Comparison of ENCODE assay signal across 17 cellular contexts in the genomic region with DNA sequence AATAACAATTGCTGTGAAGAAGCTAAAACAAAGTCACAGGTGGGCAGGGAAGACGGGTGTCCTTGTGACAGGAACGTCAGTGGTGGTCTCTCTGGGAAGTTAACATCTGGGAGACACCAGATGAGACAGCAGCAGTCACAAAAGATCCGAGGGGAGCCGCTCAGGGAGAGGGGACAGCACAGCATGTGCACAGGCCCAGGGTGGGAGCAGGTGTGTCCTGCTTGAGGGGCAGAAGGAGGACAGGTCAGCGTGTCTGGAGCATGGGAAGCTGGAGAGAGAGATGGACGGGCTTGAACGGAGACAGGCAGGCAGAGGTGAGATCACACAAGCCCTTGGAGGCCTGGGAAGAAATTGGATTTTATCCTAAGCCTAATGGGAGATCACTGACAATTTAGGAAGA.
DNase-seq lines count a peak whose midpoint lies in the region; ATAC-seq, FAIRE-seq and TF ChIP-seq lines count a peak whose summit lies in the region.
"Had no signal": no experiment of that assay in that cellular context is flagged by ENCODE, and none has a peak within 500 bp of the region (broad histone marks: within the 10 kb centered on the region; RNA-seq: fewer than 3 reads in every experiment).

No MANE protein-coding gene starts in this region.

- 86% methylated on average over 7 of the region's 7 CpGs; no CpG with 5 or more reads in 1 of the 2 experiments for WGBS in H1 (ENCODE audit: extremely low coverage in 1 of 2, insufficient coverage in 1 of 2, insufficient read length in 1 of 2, insufficient replicate concordance in 2 of 2, low coverage in 1 of 2, low lambda C conversion rate in 2 of 2, missing lambda C conversion rate in 1 of 2), 2 experiments
- WGBS in neuronal stem cell (ENCODE audit: extremely low coverage in 2 of 2, insufficient read length in 2 of 2, insufficient replicate concordance in 1 of 2), 2 donors, result no CpG with 5 or more reads among the region's 7 CpGs

- H2AK5ac ChIP-seq in H1 (ENCODE audit: low read depth, low read length), result no peak overlapping the region
- no peak overlapping the region for H2AK5ac ChIP-seq in neuronal stem cell (ENCODE audit: low read depth, low read length)

- no peak overlapping the region for H3K4me2 ChIP-seq in GM23338
- H3K4me2 ChIP-seq in H1 (ENCODE audit: insufficient read depth in 1 of 2, low read depth in 2 of 2, low read length in 2 of 2), result no peak overlapping the region
- no peak overlapping the region for H3K4me2 ChIP-seq in neuronal stem cell (ENCODE audit: insufficient read depth, low read length, poor library complexity, severe bottlenecking)

- no peak overlapping the region for H4K91ac ChIP-seq in H1 (replicated peaks; ENCODE audit: insufficient read length, low read length)
- no peak overlapping the region for H4K91ac ChIP-seq in neuronal stem cell (ENCODE audit: low read depth, low read length, poor library complexity)

- H3K27ac ChIP-seq in GM23338 (ENCODE audit: low read depth), result no peak overlapping the region
- no peak overlapping the region for H3K27ac ChIP-seq in H1 (ENCODE audit: low read depth, low read length)
- no peak overlapping the region for H3K27ac ChIP-seq in neuronal stem cell (replicated peaks; ENCODE audit: low read length)

- H3K9me3 Mint-ChIP-seq in GM23338, result no peaks in the 10 kb centered on the region
- H3K9me3 Mint-ChIP-seq: CD4-positive, alpha-beta T cell had no signal

- H3K79me1 ChIP-seq in H1 (ENCODE audit: low read depth, low read length) (no peaks in the 10 kb centered on the region), neuronal stem cell (ENCODE audit: low read depth, low read length) (no peaks in the 10 kb centered on the region)

- no peaks in the 10 kb centered on the region for H4K20me1 ChIP-seq in GM23338 (replicated peaks; ENCODE audit: insufficient read depth)
- H4K20me1 ChIP-seq in H1 (replicated peaks in 1 of 2; ENCODE audit: control insufficient read depth in 1 of 2, insufficient read depth in 2 of 2, low read length in 2 of 2), result no peaks in the 10 kb centered on the region

- H3K79me2 ChIP-seq in GM23338 (replicated peaks; ENCODE audit: insufficient read depth) (no peaks in the 10 kb centered on the region), H1 (ENCODE audit: control insufficient read depth in 1 of 2, insufficient read depth in 2 of 2, low read length in 2 of 2) (no peaks in the 10 kb centered on the region)

- H2BK120ac ChIP-seq in H1 (replicated peaks; ENCODE audit: low read depth, low read length) (no peak overlapping the region), neuronal stem cell (ENCODE audit: low read depth, low read length) (peak overlapping the region; percentile 11)

- H3K23me2 ChIP-seq in H1 (ENCODE audit: low read depth, low read length), result no peaks in the 10 kb centered on the region

- no peak for TF ChIP-seq EP300 in H1 (IDR thresholded peaks at IDR 0.05; ENCODE audit: borderline replicate concordance in 1 of 2, low read depth in 2 of 2, low read length in 2 of 2)

- H2BK5ac ChIP-seq in H1 (ENCODE audit: low read depth, low read length), result no peak overlapping the region
- H2BK5ac ChIP-seq in neuronal stem cell (ENCODE audit: low read length), result no peak overlapping the region

- no peak overlapping the region for H4K5ac ChIP-seq in H1 (ENCODE audit: insufficient read length, low read depth, low read length)

- H3K9me3 ChIP-seq in H1 (ENCODE audit: insufficient read depth in 2 of 2, low read depth in 1 of 2, low read length in 1 of 2), result no peaks in the 10 kb centered on the region
- H3K9me3 ChIP-seq in neuronal stem cell (replicated peaks in 1 of 2; ENCODE audit: control insufficient read depth in 2 of 2, insufficient read depth in 1 of 2, low read depth in 1 of 2, low read length in 2 of 2), result no peaks in the 10 kb centered on the region

- POLR2A ChIA-PET in HEK293T (lab: Yijun Ruan, JAX) (no interaction called here), H1 (lab: Charles Lee; ENCODE audit: partially characterized antibody) (no interaction called here)

- H2BK12ac ChIP-seq in H1 (ENCODE audit: low read depth, low read length), result no peak overlapping the region
- H2BK12ac ChIP-seq in neuronal stem cell (ENCODE audit: low read length), result peak overlapping the region; percentile 52

- peaks cover 5% of the 10 kb centered on the region; the same call in 1 of the 2 replicates for H3K9me2 ChIP-seq in GM23338 (ENCODE audit: insufficient read depth)

- H3K4ac ChIP-seq in H1 (replicated peaks; ENCODE audit: insufficient read length, low read depth, low read length) (no peak overlapping the region), neuronal stem cell (ENCODE audit: low read length) (no peak overlapping the region)

- H2BK15ac ChIP-seq in H1 (ENCODE audit: low read length) (no peak overlapping the region), neuronal stem cell (ENCODE audit: low read length) (no peak overlapping the region)

- no peak overlapping the region for H3K23ac ChIP-seq in H1 (ENCODE audit: insufficient read length)
- H3K23ac ChIP-seq in neuronal stem cell (ENCODE audit: low read depth, low read length, poor library complexity), result peak overlapping the region; percentile 18

- peak overlapping the region; percentile 47; the same call in 1 of the 2 replicates for H3K27ac Mint-ChIP-seq in GM23338
- H3K27ac Mint-ChIP-seq: B cell; CD4-positive, alpha-beta T cell had no signal

- H3K27me3 ChIP-seq in GM23338 (ENCODE audit: insufficient read depth) (no peaks in the 10 kb centered on the region), H1 (replicated peaks in 1 of 4; ENCODE audit: control insufficient read depth in 3 of 4, extremely low read depth in 1 of 4, insufficient read depth in 3 of 4, low read length in 3 of 4) (no peaks in the 10 kb centered on the region), neuronal stem cell (ENCODE audit: control insufficient read depth in 3 of 3, insufficient read depth in 3 of 3, low read depth in 1 of 3, low read length in 3 of 3) (peaks cover 0 to 3% (median 0%) of the 10 kb centered on the region in 3 experiments)

- H4K8ac ChIP-seq in H1 (ENCODE audit: extremely low read depth, insufficient read depth, low read length), result no peak overlapping the region
- no peak overlapping the region for H4K8ac ChIP-seq in neuronal stem cell (ENCODE audit: low read depth, low read length)

- no peak for DNase-seq in GM23338 (ENCODE audit: low spot score)
- DNase-seq in HEK293T (ENCODE audit: extremely low spot score), result no peak
- no peak for DNase-seq in H1 (ENCODE audit: low read depth in 1 of 2, low spot score in 2 of 2)
- DNase-seq in neuronal stem cell (ENCODE audit: low spot score), result no peak
- no peak for DNase-seq in NK-92 (lab: John Stamatoyannopoulos, UW; ENCODE audit: unreplicated experiment)
- DNase-seq in NCI-H146 treated with DMSO at 0.1 percent for 48 hours (lab: John Stamatoyannopoulos, UW; ENCODE audit: unreplicated experiment), result no peak
- DNase-seq in stimulated activated CD4-positive, alpha-beta T cell treated with anti-CD3 and anti-CD28 coated beads, Interleukin-4, amount 100 ng/mL, for 24 hours, result no peak
- DNase-seq: C1 segment of cervical spinal cord; Calu3; CD4-positive, alpha-beta T cell; DMS 273 treated with DMSO at 0.1 percent for 48 hours; IMR-90 had no signal

- H3K4me1 ChIP-seq in GM23338 (ENCODE audit: insufficient read depth), result peaks cover 12% of the 10 kb centered on the region
- H3K4me1 ChIP-seq in H1 (replicated peaks in 1 of 4; ENCODE audit: control insufficient read depth in 3 of 4, insufficient read depth in 4 of 4, low read length in 3 of 4), result peaks cover 0 to 5% (median 2%) of the 10 kb centered on the region in 4 experiments; a peak in 4 of 7 replicates
- peaks cover 0 to 11% of the 10 kb centered on the region in 2 donors for H3K4me1 ChIP-seq in neuronal stem cell (ENCODE audit: control insufficient read depth in 2 of 2, insufficient read depth in 1 of 2, low read depth in 1 of 2, low read length in 2 of 2)

- no peak overlapping the region for H3K4me3 Mint-ChIP-seq in GM23338
- H3K4me3 Mint-ChIP-seq: B cell; CD4-positive, alpha-beta T cell had no signal

- H3K56ac ChIP-seq in H1 (replicated peaks; ENCODE audit: insufficient read length, low read depth, low read length), result no peak overlapping the region

- H3K36me3 Mint-ChIP-seq in GM23338 (ENCODE audit: low read depth), result no peaks in the 10 kb centered on the region

- CTCF ChIA-PET in HEK293T (lab: Yijun Ruan, JAX), result no interaction called here
- CTCF ChIA-PET in H1 (lab: Charles Lee; ENCODE audit: partially characterized antibody), result interaction anchor here (1.0 kb wide), 1 partner anchor 191 kb away, joined by 4 read pairs; no protein-coding TSS in a partner anchor

- H3F3A ChIP-seq in GM23338 (replicated peaks; ENCODE audit: low read depth), result no peaks in the 10 kb centered on the region

- H3K18ac ChIP-seq in H1 (ENCODE audit: extremely low read depth, low read length) (0 out of 2 replicates have a peak overlapping the region, but pooled peaks have one; percentile 41), neuronal stem cell (ENCODE audit: low read length) (peak overlapping the region; percentile 57)

- H3K4me3 ChIP-seq in GM23338 (no peak overlapping the region), H1 (ENCODE audit: extremely low read depth in 1 of 4, insufficient read depth in 2 of 4, low read depth in 3 of 4, low read length in 4 of 4) (no peak overlapping the region), neuronal stem cell (ENCODE audit: low read length in 2 of 2) (no peak overlapping the region)
- H3K4me3 ChIP-seq: GM12878 had no signal

- H3K4me1 Mint-ChIP-seq in GM23338, result peaks cover 26% of the 10 kb centered on the region
- H3K4me1 Mint-ChIP-seq: B cell had no signal

- H3K27me3 Mint-ChIP-seq in GM23338 (ENCODE audit: insufficient read depth, low read depth, poor library complexity), result no peaks in the 10 kb centered on the region

- TF ChIP-seq POLR2A in H1 (IDR thresholded peaks at IDR 0.05; ENCODE audit: control extremely low read depth in 1 of 2, low read depth in 2 of 2, low read length in 2 of 2), result no peak

- H2AFZ ChIP-seq in GM23338, result no peak overlapping the region
- H2AFZ ChIP-seq in H1 (ENCODE audit: low read length), result no peak overlapping the region
- H2AFZ ChIP-seq in neuronal stem cell (ENCODE audit: low read length), result no peak overlapping the region

- no peak overlapping the region for H2BK20ac ChIP-seq in H1 (ENCODE audit: low read length)

- no peak for TF ChIP-seq RAD21 in H1 (IDR thresholded peaks at IDR 0.05 in 1 of 2, conservative IDR thresholded peaks at IDR 0.05 in 1 of 2; ENCODE audit: low read depth in 2 of 2, low read length in 2 of 2)

- no peak for TF ChIP-seq CTCF in GM23338 (conservative IDR thresholded peaks at IDR 0.05; ENCODE audit: low read depth in 2 of 2)
- TF ChIP-seq CTCF in H1 (IDR thresholded peaks at IDR 0.05; ENCODE audit: control extremely low read depth in 1 of 3, insufficient read depth in 1 of 3, low read depth in 1 of 3, low read length in 3 of 3), result no peak

- H3K36me3 ChIP-seq in GM23338 (ENCODE audit: insufficient read depth) (no peaks in the 10 kb centered on the region), H1 (ENCODE audit: control insufficient read depth in 2 of 4, insufficient read depth in 4 of 4, low read length in 3 of 4) (no peaks in the 10 kb centered on the region), neuronal stem cell (replicated peaks in 1 of 2; ENCODE audit: control insufficient read depth in 2 of 2, insufficient read depth in 2 of 2, low read length in 2 of 2) (no peaks in the 10 kb centered on the region)

- H3K9ac ChIP-seq in H1 (replicated peaks in 1 of 4; ENCODE audit: extremely low read depth in 1 of 4, low read depth in 3 of 4, low read length in 3 of 4) (no peak overlapping the region), neuronal stem cell (ENCODE audit: low read depth, low read length, poor library complexity) (no peak overlapping the region)

- H3K14ac ChIP-seq in H1 (ENCODE audit: insufficient read length) (no peak overlapping the region), neuronal stem cell (ENCODE audit: low read length) (no peak overlapping the region)

- ATAC-seq in GM23338, result no peak
- ATAC-seq: GM12878, HCT116 had no signal

- no peak for FAIRE-seq in H1 (lab: Jason Lieb, UNC)
- FAIRE-seq: A204.1, GM12878, GM18507 had no signal
